In genomic region chr10:43235070-43235900, GRCh38 we compare ENCODE assay signal across 15 cellular contexts. TPM values are rescaled to one million over a fixed set of nuclear protein-coding genes. Genes with fewer than 3 reads are reported as not detected.
DNase-seq lines count a peak whose midpoint lies in the region; ATAC-seq and TF ChIP-seq lines count a peak whose summit lies in the region.
"Had no signal": no experiment of that assay in that cellular context is flagged by ENCODE, and none has a peak within 500 bp of the region (broad histone marks: within the 10 kb centered on the region; RNA-seq: fewer than 3 reads in every experiment).

No MANE protein-coding gene starts in this region.

- H3K9me3 ChIP-seq in BE2C (no peaks in the 10 kb centered on the region), WERI-Rb-1 (ENCODE audit: severe bottlenecking) (no peaks in the 10 kb centered on the region)

- peaks cover 5 to 14% of the 10 kb centered on the region in 2 donors for H3K27me3 Mint-ChIP-seq in stimulated activated naive B cell treated with anti-CD40 and anti-IgM and Interleukin-4, amounts not matched to agents 10 μg/mL and 1 μg/mL and 100 μg/mL, for 72 hours

- H3K36me3 ChIP-seq in BE2C (no peaks in the 10 kb centered on the region), WERI-Rb-1 (no peaks in the 10 kb centered on the region)

- no peaks in the 10 kb centered on the region for H3K4me1 ChIP-seq in BE2C

- no peak for TF ChIP-seq CTCF in BE2C (IDR thresholded peaks at IDR 0.05; ENCODE audit: low read depth, low read length)
- TF ChIP-seq CTCF in WERI-Rb-1 (IDR thresholded peaks at IDR 0.05; ENCODE audit: low read depth, low read length), result no peak

- peaks cover 11 to 12% of the 10 kb centered on the region in 2 donors for H3K9me3 Mint-ChIP-seq in stimulated activated naive B cell treated with anti-CD40 and anti-IgM and Interleukin-4, amounts not matched to agents 10 μg/mL and 1 μg/mL and 100 μg/mL, for 72 hours
- H3K9me3 Mint-ChIP-seq: neural crest cell had no signal

- no peak overlapping the region for H3K27ac Mint-ChIP-seq in stimulated activated naive B cell treated with anti-CD40 and anti-IgM and Interleukin-4, amounts not matched to agents 10 μg/mL and 1 μg/mL and 100 μg/mL, for 72 hours

- peak; percentile 0 for DNase-seq in BE2C
- DNase-seq in WERI-Rb-1, result peak; percentile 2
- peak; percentile 5 for DNase-seq in left cardiac atrium
- DNase-seq in posterior vena cava (ENCODE audit: low spot score), result peak; percentile 58
- no peak for DNase-seq in stimulated activated naive B cell treated with anti-CD40 and anti-IgM and Interleukin-4, amounts not matched to agents 10 μg/mL and 1 μg/mL and 100 μg/mL, for 72 hours
- no peak for DNase-seq in NCI-H510A treated with DMSO at 0.1 percent for 48 hours (lab: John Stamatoyannopoulos, UW)
- DNase-seq: mammary epithelial cell; MV-4-11; NCI-H2081 treated with DMSO at 0.1 percent for 48 hours; NCI-H69; stimulated activated naive CD4-positive, alpha-beta T cell; SW 1271 had no signal

- intact Hi-C loops in left cardiac atrium (cut with DNase I), result no loop called here
- intact Hi-C loops in posterior vena cava (cut with DNase I), result no loop called here

- no peak for ATAC-seq in left cardiac atrium
- ATAC-seq in GM19452 (IDR thresholded peaks at IDR 0.05; ENCODE audit: unreplicated experiment), result no peak
- ATAC-seq in stimulated activated naive B cell treated with anti-CD40 and anti-IgM and Interleukin-4, amounts not matched to agents 10 μg/mL and 1 μg/mL and 100 μg/mL, for 72 hours (replicated peaks), result no peak
- no peak for ATAC-seq in HG03432 (IDR thresholded peaks at IDR 0.05; ENCODE audit: unreplicated experiment)

- H3K27ac ChIP-seq in WERI-Rb-1, result no peak overlapping the region

- peaks cover 9 to 18% of the 10 kb centered on the region in 2 donors for H3K4me1 Mint-ChIP-seq in stimulated activated naive B cell treated with anti-CD40 and anti-IgM and Interleukin-4, amounts not matched to agents 10 μg/mL and 1 μg/mL and 100 μg/mL, for 72 hours
- H3K4me1 Mint-ChIP-seq: neural crest cell had no signal

- H3K27me3 ChIP-seq in BE2C (no peaks in the 10 kb centered on the region; the same call in 1 of the 2 replicates), WERI-Rb-1 (ENCODE audit: insufficient read depth, low read depth, severe bottlenecking) (peaks cover 6% of the 10 kb centered on the region)

- no peaks in the 10 kb centered on the region for H3K36me3 Mint-ChIP-seq in stimulated activated naive B cell treated with anti-CD40 and anti-IgM and Interleukin-4, amounts not matched to agents 10 μg/mL and 1 μg/mL and 100 μg/mL, for 72 hours

- no peak overlapping the region for H3K4me3 Mint-ChIP-seq in stimulated activated naive B cell treated with anti-CD40 and anti-IgM and Interleukin-4, amounts not matched to agents 10 μg/mL and 1 μg/mL and 100 μg/mL, for 72 hours
- H3K4me3 Mint-ChIP-seq: neural crest cell had no signal

- H3K4me3 ChIP-seq in BE2C (ENCODE audit: low read depth, low read length) (no peak overlapping the region), WERI-Rb-1 (ENCODE audit: low read depth, low read length) (no peak overlapping the region)

RNA-seq across cellular contexts. Expression of gene RASGEF1A, which starts 31.6 kb away (rescaled TPM):
- polyA plus RNA-seq in BE2C (2012; ENCODE audit: insufficient read depth, insufficient read length, low read depth), result 0.25 TPM
- 1 to 10 TPM; 1.4 to 2.0 TPM for total RNA-seq in left cardiac atrium
- 1 to 10 TPM in 1 of 2 donors, under 1 TPM in 1; 0.81 to 1.1 TPM for total RNA-seq in posterior vena cava

Comparison
In these comparisons a context has a peak if more than half of its experiments do, and no peak if none do; other contexts are left out.
1. DNase-seq: peak in BE2C (single experiment), WERI-Rb-1 (single experiment), left cardiac atrium (single experiment) and posterior vena cava (single experiment); none in stimulated activated naive B cell treated with anti-CD40 and anti-IgM and Interleukin-4, amounts not matched to agents 10 μg/mL and 1 μg/mL and 100 μg/mL, for 72 hours (single experiment) and NCI-H510A treated with DMSO at 0.1 percent for 48 hours (single experiment).